In the genomic region with DNA sequence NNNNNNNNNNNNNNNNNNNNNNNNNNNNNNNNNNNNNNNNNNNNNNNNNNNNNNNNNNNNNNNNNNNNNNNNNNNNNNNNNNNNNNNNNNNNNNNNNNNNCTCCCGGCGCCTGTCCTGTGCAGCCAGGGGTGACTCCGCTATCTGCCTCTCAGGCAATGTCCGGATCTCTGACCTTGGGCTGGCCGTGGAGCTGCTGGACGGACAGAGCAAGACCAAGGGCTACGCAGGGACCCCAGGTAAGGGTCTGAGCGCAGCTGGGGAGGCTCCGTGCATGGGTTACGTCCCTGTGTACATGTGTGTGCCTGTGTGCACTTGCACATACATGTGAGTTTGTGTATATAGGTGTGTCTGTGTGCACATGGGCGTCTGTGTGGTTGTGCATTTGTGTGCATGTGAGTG, we compare ENCODE assay signal across 25 cellular contexts. TPM values are rescaled to one million over a fixed set of nuclear protein-coding genes. Genes with fewer than 3 reads are reported as not detected.
DNase-seq lines count a peak whose midpoint lies in the region; ATAC-seq, FAIRE-seq and TF ChIP-seq lines count a peak whose summit lies in the region.
"Had no signal": no experiment of that assay in that cellular context is flagged by ENCODE, and none has a peak within 500 bp of the region (broad histone marks: within the 10 kb centered on the region; RNA-seq: fewer than 3 reads in every experiment).

No MANE protein-coding gene starts in this region.

- no peaks in the 10 kb centered on the region for H3K9me3 ChIP-seq in kidney (ENCODE audit: control insufficient read depth in 1 of 2, low read length in 2 of 2)
- H3K9me3 ChIP-seq: prostate gland, thyroid gland had no signal

- intact Hi-C loops in kidney (cut with DNase I), result no loop called here
- intact Hi-C loops in posterior vena cava (cut with DNase I), result no loop called here

- H3K4me1 ChIP-seq in kidney (ENCODE audit: control insufficient read depth in 1 of 2, insufficient read depth in 1 of 2, low read depth in 1 of 2, low read length in 2 of 2), result peaks cover 0 to 5% of the 10 kb centered on the region in 2 donors
- H3K4me1 ChIP-seq: A549, prostate gland had no signal

- H3K27ac ChIP-seq in kidney (ENCODE audit: low read depth in 2 of 2, low read length in 2 of 2), result no peak overlapping the region
- H3K27ac ChIP-seq: A549, prostate gland, thyroid gland, WERI-Rb-1 had no signal

- no peak overlapping the region for H3K9ac ChIP-seq in kidney (ENCODE audit: low read length in 2 of 2)

- H3K4me1 Mint-ChIP-seq in activated naive CD4-positive, alpha-beta T cell treated with anti-CD3 and anti-CD28 coated beads, Interleukin-2, amount 50 U/mL, for 24 hours, result peaks cover 13% of the 10 kb centered on the region
- peaks cover 0 to 3% (median 2%) of the 10 kb centered on the region in 3 donors for H3K4me1 Mint-ChIP-seq in IgD-negative memory B cell

- H3K4me3 ChIP-seq in kidney (ENCODE audit: low read length in 2 of 2), result no peak overlapping the region
- H3K4me3 ChIP-seq: A549, prostate gland, thyroid gland had no signal

- H3K4me3 Mint-ChIP-seq in activated naive CD4-positive, alpha-beta T cell treated with anti-CD3 and anti-CD28 coated beads, Interleukin-2, amount 50 U/mL, for 24 hours, result peak overlapping the region; percentile 6
- H3K4me3 Mint-ChIP-seq in IgD-negative memory B cell, result peak overlapping the region in 2 of 4 donors; percentile 71 to 83
- H3K4me3 Mint-ChIP-seq: activated T-cell treated with anti-CD3 and anti-CD28 coated beads, Interleukin-2, amount 50 U/mL, for 4 hours had no signal

- no peak for FAIRE-seq in kidney (lab: Jason Lieb, UNC)
- FAIRE-seq: A549, GM12892 had no signal

- DNase-seq in activated naive CD4-positive, alpha-beta T cell treated with anti-CD3 and anti-CD28 coated beads, Interleukin-2, amount 50 U/mL, for 72 hours (ENCODE audit: low spot score in 2 of 2), result no peak
- DNase-seq in kidney, result peak; percentile 67
- DNase-seq in posterior vena cava (ENCODE audit: low spot score), result peak; percentile 53
- no peak for DNase-seq in central memory CD4-positive, alpha-beta T cell
- DNase-seq in effector CD8-positive, alpha-beta T cell (lab: John Stamatoyannopoulos, UW), result no peak
- DNase-seq: activated CD4-positive, alpha-beta T cell treated with anti-CD3 and anti-CD28 coated beads for 48 hours; activated T-cell treated with anti-CD3 and anti-CD28 coated beads, Interleukin-2, amount 50 U/mL, for 4 hours; hippocampal formation; left cardiac atrium; MV-4-11; NCI-H1436; NCI-H2081; nucleus accumbens; SHP77; stimulated activated CD4-positive, alpha-beta T cell treated with anti-CD3 and anti-CD28 coated beads, Interleukin-4, amount 100 ng/mL, for 1 hour; T-helper 9 cell; thyroid gland; WERI-Rb-1 had no signal

- no peak for TF ChIP-seq CTCF in kidney (IDR thresholded peaks at IDR 0.05; ENCODE audit: borderline replicate concordance, extremely low read depth, insufficient read depth)

- H3K27ac Mint-ChIP-seq in activated naive CD4-positive, alpha-beta T cell treated with anti-CD3 and anti-CD28 coated beads, Interleukin-2, amount 50 U/mL, for 24 hours, result peak overlapping the region; percentile 53
- H3K27ac Mint-ChIP-seq in activated naive CD4-positive, alpha-beta T cell treated with anti-CD3 and anti-CD28 coated beads, Interleukin-2, amount 50 U/mL, for 72 hours, result no peak overlapping the region
- H3K27ac Mint-ChIP-seq in IgD-negative memory B cell, result peak overlapping the region in 2 of 3 donors; percentile 35 to 96

- H3K9me3 Mint-ChIP-seq in activated naive CD4-positive, alpha-beta T cell treated with anti-CD3 and anti-CD28 coated beads, Interleukin-2, amount 50 U/mL, for 24 hours, result no peaks in the 10 kb centered on the region
- H3K9me3 Mint-ChIP-seq in activated naive CD4-positive, alpha-beta T cell treated with anti-CD3 and anti-CD28 coated beads, Interleukin-2, amount 50 U/mL, for 72 hours, result no peaks in the 10 kb centered on the region
- no peaks in the 10 kb centered on the region for H3K9me3 Mint-ChIP-seq in IgD-negative memory B cell
- H3K9me3 Mint-ChIP-seq: activated T-cell treated with anti-CD3 and anti-CD28 coated beads, Interleukin-2, amount 50 U/mL, for 4 hours had no signal

- no peaks in the 10 kb centered on the region for H3K36me3 Mint-ChIP-seq in activated naive CD4-positive, alpha-beta T cell treated with anti-CD3 and anti-CD28 coated beads, Interleukin-2, amount 50 U/mL, for 24 hours
- H3K36me3 Mint-ChIP-seq in activated naive CD4-positive, alpha-beta T cell treated with anti-CD3 and anti-CD28 coated beads, Interleukin-2, amount 50 U/mL, for 72 hours, result no peaks in the 10 kb centered on the region
- H3K36me3 Mint-ChIP-seq in IgD-negative memory B cell, result no peaks in the 10 kb centered on the region

- no peaks in the 10 kb centered on the region for H3K27me3 Mint-ChIP-seq in activated naive CD4-positive, alpha-beta T cell treated with anti-CD3 and anti-CD28 coated beads, Interleukin-2, amount 50 U/mL, for 24 hours
- no peaks in the 10 kb centered on the region for H3K27me3 Mint-ChIP-seq in IgD-negative memory B cell

- H3K36me3 ChIP-seq in kidney (ENCODE audit: control insufficient read depth in 1 of 2, insufficient read depth in 2 of 2, low read length in 2 of 2), result no peaks in the 10 kb centered on the region
- H3K36me3 ChIP-seq: prostate gland, thyroid gland had no signal

- no peak for ATAC-seq in activated naive CD4-positive, alpha-beta T cell treated with anti-CD3 and anti-CD28 coated beads, Interleukin-2, amount 50 U/mL, for 72 hours
- ATAC-seq in HG03342 (IDR thresholded peaks at IDR 0.05; ENCODE audit: unreplicated experiment), result no peak
- ATAC-seq: activated T-cell treated with anti-CD3 and anti-CD28 coated beads, Interleukin-2, amount 50 U/mL, for 4 hours; HCT116; left cardiac atrium had no signal

RNA-seq across cellular contexts. Expression of a gene that starts 36.1 kb away (rescaled TPM):
- total RNA-seq in activated naive CD4-positive, alpha-beta T cell treated with anti-CD3 and anti-CD28 coated beads, Interleukin-2, amount 50 U/mL, for 72 hours, result 1 to 10 TPM; 1.8 to 2.9 TPM
- polyA plus RNA-seq in IgD-negative memory B cell (0.70 TPM), kidney (ENCODE audit: insufficient read depth, low read depth, low replicate concordance) (11.9 TPM)
- total RNA-seq in kidney (29.3 TPM), posterior vena cava (10 to 100 TPM; 20.2 to 22.9 TPM)

RNA-seq across cellular contexts. Expression of a gene that starts 55.9 kb away (rescaled TPM):
- total RNA-seq in activated naive CD4-positive, alpha-beta T cell treated with anti-CD3 and anti-CD28 coated beads, Interleukin-2, amount 50 U/mL, for 72 hours, result under 1 TPM in 1 of 2 donors, not detected in 1; 0.23 TPM
- polyA plus RNA-seq in IgD-negative memory B cell (not detected), kidney (ENCODE audit: insufficient read depth, low read depth, low replicate concordance) (not detected)
- total RNA-seq in kidney (not detected), posterior vena cava (not detected)
- polyA plus RNA-seq: A549 had no signal

Comparison
In these comparisons a context has a peak if more than half of its experiments do, and no peak if none do; other contexts are left out.
1. H3K27ac Mint-ChIP-seq: peak in activated naive CD4-positive, alpha-beta T cell treated with anti-CD3 and anti-CD28 coated beads, Interleukin-2, amount 50 U/mL, for 24 hours (single experiment) and IgD-negative memory B cell (2 of 3); none in activated naive CD4-positive, alpha-beta T cell treated with anti-CD3 and anti-CD28 coated beads, Interleukin-2, amount 50 U/mL, for 72 hours (0 of 2).
2. DNase-seq: peak in kidney (single experiment) and posterior vena cava (single experiment); none in activated naive CD4-positive, alpha-beta T cell treated with anti-CD3 and anti-CD28 coated beads, Interleukin-2, amount 50 U/mL, for 72 hours (0 of 2), central memory CD4-positive, alpha-beta T cell (single experiment) and effector CD8-positive, alpha-beta T cell (single experiment).